ENCODE assay signal across 20 cellular contexts in the genomic region with DNA sequence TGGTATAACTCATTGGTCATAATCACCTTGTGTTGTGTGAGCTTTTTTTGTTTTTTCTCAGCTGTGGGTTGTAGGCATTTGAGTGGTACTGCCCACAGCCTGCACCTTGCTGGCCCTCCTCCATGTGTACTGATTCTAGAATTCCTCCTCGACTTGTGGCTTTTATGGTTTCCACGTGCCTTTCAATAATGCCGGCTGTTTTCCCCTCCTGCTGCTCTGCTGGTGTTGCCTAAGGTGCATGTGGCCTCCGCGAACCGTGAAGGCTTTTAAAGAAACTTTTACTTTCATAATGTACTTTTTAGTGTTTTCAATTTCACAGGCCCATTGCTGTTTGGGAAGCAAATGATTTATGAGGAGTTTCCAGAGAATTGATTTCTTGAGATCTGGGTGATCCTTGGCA.
DNase-seq lines count a peak whose midpoint lies in the region; ATAC-seq and TF ChIP-seq lines count a peak whose summit lies in the region.
"Had no signal": no experiment of that assay in that cellular context is flagged by ENCODE, and none has a peak within 500 bp of the region (broad histone marks: within the 10 kb centered on the region; RNA-seq: fewer than 3 reads in every experiment).

No MANE protein-coding gene starts in this region.

- H3K79me2 ChIP-seq in MM.1S (ENCODE audit: low read length) = no peaks in the 10 kb centered on the region

- H3K27me3 ChIP-seq in MM.1S (replicated peaks; ENCODE audit: insufficient read depth, low read length) (peaks cover 11% of the 10 kb centered on the region; the same call in 1 of the 2 replicates), thyroid gland (no peaks in the 10 kb centered on the region)

- no peak overlapping the region for H3K9ac ChIP-seq in MM.1S (ENCODE audit: low read length)

- no peaks in the 10 kb centered on the region for H3K36me3 ChIP-seq in MM.1S (replicated peaks; ENCODE audit: insufficient read depth, low read length)
- H3K36me3 ChIP-seq in thyroid gland = no peaks in the 10 kb centered on the region

- H3K36me3 Mint-ChIP-seq in immature natural killer cell = no peaks in the 10 kb centered on the region
- no peaks in the 10 kb centered on the region for H3K36me3 Mint-ChIP-seq in activated T-helper 17 cell treated with anti-CD3 and anti-CD28 coated beads, Interleukin-2, amount 50 U/mL, for 72 hours (ENCODE audit: low read depth)
- H3K36me3 Mint-ChIP-seq: natural killer cell had no signal

- peaks cover 9% of the 10 kb centered on the region for H3K4me1 ChIP-seq in MM.1S (ENCODE audit: low read length)
- peaks cover 21 to 41% of the 10 kb centered on the region in 2 donors for H3K4me1 ChIP-seq in thyroid gland

- H3K27me3 Mint-ChIP-seq in immature natural killer cell (ENCODE audit: low read depth in 3 of 3) = peaks cover 2 to 4% (median 4%) of the 10 kb centered on the region in 3 donors
- peaks cover 19% of the 10 kb centered on the region for H3K27me3 Mint-ChIP-seq in activated T-helper 17 cell treated with anti-CD3 and anti-CD28 coated beads, Interleukin-2, amount 50 U/mL, for 72 hours

- H3K9me3 Mint-ChIP-seq in immature natural killer cell = no peaks in the 10 kb centered on the region
- no peaks in the 10 kb centered on the region for H3K9me3 Mint-ChIP-seq in activated T-helper 17 cell treated with anti-CD3 and anti-CD28 coated beads, Interleukin-2, amount 50 U/mL, for 72 hours
- H3K9me3 Mint-ChIP-seq: activated naive CD4-positive, alpha-beta T cell treated with anti-CD3 and anti-CD28 coated beads for 36 hours; natural killer cell had no signal

- TF ChIP-seq POLR2A in thyroid gland (IDR thresholded peaks at IDR 0.05) = no peak

- H3K9me3 ChIP-seq in MM.1S (replicated peaks; ENCODE audit: insufficient read depth, low read length) (no peaks in the 10 kb centered on the region), thyroid gland (no peaks in the 10 kb centered on the region)

- no peaks in the 10 kb centered on the region for H3K9me2 ChIP-seq in MM.1S (replicated peaks; ENCODE audit: insufficient read depth, low read length)

- no peak overlapping the region for H3K4me3 Mint-ChIP-seq in immature natural killer cell
- H3K4me3 Mint-ChIP-seq in activated T-helper 17 cell treated with anti-CD3 and anti-CD28 coated beads, Interleukin-2, amount 50 U/mL, for 72 hours = no peak overlapping the region
- H3K4me3 Mint-ChIP-seq: activated naive CD4-positive, alpha-beta T cell treated with anti-CD3 and anti-CD28 coated beads for 36 hours; natural killer cell had no signal

- intact Hi-C loops in thyroid gland (cut with DNase I) = no loop called here

- peak overlapping the region; percentile 17; the same call in 1 of the 2 replicates for H3K4me2 ChIP-seq in MM.1S (ENCODE audit: low read depth, low read length)

- no peak overlapping the region for H2AFZ ChIP-seq in MM.1S (ENCODE audit: low read length)

- 25 to 44% methylated on average over 6 of the region's 6 CpGs for WGBS in thyroid gland, 2 donors

- H3K27ac Mint-ChIP-seq in immature natural killer cell = no peak overlapping the region
- H3K27ac Mint-ChIP-seq in activated T-helper 17 cell treated with anti-CD3 and anti-CD28 coated beads, Interleukin-2, amount 50 U/mL, for 72 hours = no peak overlapping the region
- H3K27ac Mint-ChIP-seq: activated naive CD4-positive, alpha-beta T cell treated with anti-CD3 and anti-CD28 coated beads for 36 hours; natural killer cell had no signal

- H3K4me3 ChIP-seq in MM.1S (ENCODE audit: low read length) = no peak overlapping the region
- no peak overlapping the region for H3K4me3 ChIP-seq in thyroid gland (replicated peaks in 1 of 3)
- H3K4me3 ChIP-seq: skin epidermis had no signal

- H3F3A ChIP-seq in MM.1S (ENCODE audit: insufficient read depth, low read length) = 0 out of 2 replicates have a peak, but pooled peaks cover 4% of the 10 kb centered on the region

- DNase-seq in H4 (ENCODE audit: low spot score) (peak; percentile 9), MM.1S (peak; percentile 74), thyroid gland (peak; percentile 63 to 67), NCI-H524 treated with DMSO at 0.1 percent for 48 hours (lab: John Stamatoyannopoulos, UW) (no peak), immature natural killer cell (no peak)
- DNase-seq: activated CD4-positive, alpha-beta T cell treated with anti-CD3 and anti-CD28 coated beads, Interleukin-2, amount 50 U/mL, for 1 hour; activated naive CD4-positive, alpha-beta T cell treated with anti-CD3 and anti-CD28 coated beads for 36 hours; COR-L47; foreskin fibroblast; KG1; natural killer cell; NCI-H1105; NCI-H69; PC-3; SIG-M5; stimulated activated CD4-positive, alpha-beta T cell treated with anti-CD3 and anti-CD28 coated beads, Interleukin-4, amount 100 ng/mL, for 1 hour; T-helper 1 cell had no signal

- peak; percentile 30 for ATAC-seq in GM18907 (IDR thresholded peaks at IDR 0.05; ENCODE audit: unreplicated experiment)
- ATAC-seq in activated T-helper 17 cell treated with anti-CD3 and anti-CD28 coated beads, Interleukin-2, amount 50 U/mL, for 72 hours (replicated peaks) = no peak
- ATAC-seq: natural killer cell had no signal

- no peaks in the 10 kb centered on the region for H4K20me1 ChIP-seq in MM.1S (ENCODE audit: insufficient read depth, low read length)

- TF ChIP-seq CTCF in MM.1S (IDR thresholded peaks at IDR 0.05; ENCODE audit: low read length) (no peak), thyroid gland (IDR thresholded peaks at IDR 0.05) (no peak)

- no peak overlapping the region for H3K27ac ChIP-seq in MM.1S (ENCODE audit: low read length)
- peak overlapping the region; percentile 4 to 62 (median 25) for H3K27ac ChIP-seq in thyroid gland
- H3K27ac ChIP-seq: skin epidermis had no signal

- H3K4me1 Mint-ChIP-seq in immature natural killer cell = peaks cover 7 to 8% of the 10 kb centered on the region in 2 donors
- no peaks in the 10 kb centered on the region for H3K4me1 Mint-ChIP-seq in activated T-helper 17 cell treated with anti-CD3 and anti-CD28 coated beads, Interleukin-2, amount 50 U/mL, for 72 hours

Comparison
In these comparisons a context has a peak if more than half of its experiments do, and no peak if none do; other contexts are left out.
1. DNase-seq: peak in H4 (single experiment), MM.1S (single experiment) and thyroid gland (2 of 2); none in NCI-H524 treated with DMSO at 0.1 percent for 48 hours (single experiment) and immature natural killer cell (0 of 3).